ENCODE assay signal across 34 cellular contexts in the genomic region with DNA sequence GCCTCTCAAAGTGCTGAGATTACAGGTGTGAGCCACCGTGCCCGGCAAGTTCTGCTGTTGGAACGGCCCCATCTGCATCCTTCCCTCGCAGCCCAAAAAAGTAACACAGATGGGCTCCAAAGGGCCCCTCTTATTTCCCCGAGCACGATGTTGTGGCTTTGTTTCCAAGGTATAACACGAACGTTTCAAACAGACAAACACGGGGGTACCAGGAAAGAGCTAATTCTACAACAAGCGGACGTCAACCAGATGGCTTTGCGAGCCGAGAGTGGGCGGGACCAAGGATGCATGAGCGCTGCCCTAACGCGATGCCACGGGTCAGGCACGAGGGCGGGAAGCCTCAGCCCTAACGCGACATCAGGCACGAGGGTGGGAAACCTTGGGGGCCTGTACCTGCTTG. TPM values are rescaled to one million over a fixed set of nuclear protein-coding genes. Genes with fewer than 3 reads are reported as not detected.
"Had no signal": no experiment of that assay in that cellular context is flagged by ENCODE, and none has a peak within 500 bp of the region (broad histone marks: within the 10 kb centered on the region; RNA-seq: fewer than 3 reads in every experiment).

No MANE protein-coding gene starts in this region.

- H3K9me3 ChIP-seq: gastroesophageal sphincter, heart left ventricle, left lung, mucosa of descending colon, prostate gland, sigmoid colon, thoracic aorta, tibial nerve, upper lobe of left lung, uterus had no signal

- H3K9me3 Mint-ChIP-seq: effector memory CD8-positive, alpha-beta T cell; mesothelial cell of epicardium; naive B cell; natural killer cell treated with Interleukin-12 subunit alpha and Interleukin-12 subunit beta and Interleukin-15 and Interleukin-18, amount 100 ng/mL, for 72 hours; neural crest cell; stimulated activated memory B cell treated with anti-CD40 and anti-IgM and Interleukin-4, amounts not matched to agents 10 μg/mL and 1 μg/mL and 100 μg/mL, for 72 hours; stimulated activated naive CD8-positive, alpha-beta T cell treated with anti-CD3 and anti-CD28 coated beads, Interleukin-15, Interleukin-2, amounts not matched to agents 100 ng/mL and 50 ng/mL, for 24 hours had no signal

- DNase-seq: cortex of kidney; effector memory CD8-positive, alpha-beta T cell; foreskin keratinocyte; heart left ventricle; left cardiac atrium; left lung; mesenchymal stem cell; mucosa of descending colon; naive B cell; right cardiac atrium; sigmoid colon; stimulated activated CD4-positive, alpha-beta T cell treated with anti-CD3 and anti-CD28 coated beads, Interleukin-2, amount 100 ng/mL, for 24 hours; stimulated activated CD4-positive, alpha-beta T cell treated with anti-CD3 and anti-CD28 coated beads, Interleukin-4, amount 100 ng/mL, for 24 hours; upper lobe of left lung; uterus had no signal

- H3K4me3 ChIP-seq: gastroesophageal sphincter, heart left ventricle, hepatocyte, left lung, mucosa of descending colon, prostate gland, sigmoid colon, thoracic aorta, tibial nerve, upper lobe of left lung, uterus had no signal

- H3K4me3 Mint-ChIP-seq: effector memory CD8-positive, alpha-beta T cell; mesothelial cell of epicardium; naive B cell; natural killer cell treated with Interleukin-12 subunit alpha and Interleukin-12 subunit beta and Interleukin-15 and Interleukin-18, amount 100 ng/mL, for 72 hours; neural crest cell; stimulated activated memory B cell treated with anti-CD40 and anti-IgM and Interleukin-4, amounts not matched to agents 10 μg/mL and 1 μg/mL and 100 μg/mL, for 72 hours; stimulated activated naive CD8-positive, alpha-beta T cell treated with anti-CD3 and anti-CD28 coated beads, Interleukin-15, Interleukin-2, amounts not matched to agents 100 ng/mL and 50 ng/mL, for 24 hours had no signal

- H3K27me3 ChIP-seq: foreskin keratinocyte, gastroesophageal sphincter, heart left ventricle, hepatocyte, left lung, sigmoid colon, tibial nerve, upper lobe of left lung, uterus had no signal

- ATAC-seq: effector memory CD8-positive, alpha-beta T cell; esophagus mucosa; foreskin keratinocyte; gastroesophageal sphincter; heart left ventricle; left cardiac atrium; left lung; mucosa of descending colon; natural killer cell treated with Interleukin-12 subunit alpha and Interleukin-12 subunit beta and Interleukin-15 and Interleukin-18, amount 100 ng/mL, for 72 hours; right cardiac atrium; stimulated activated memory B cell treated with anti-CD40 and anti-IgM and Interleukin-4, amounts not matched to agents 10 μg/mL and 1 μg/mL and 100 μg/mL, for 72 hours had no signal

- H3K36me3 ChIP-seq: uterus had no signal

- H3K4me1 ChIP-seq: foreskin keratinocyte, gastroesophageal sphincter, heart left ventricle, left lung, parathyroid adenoma, prostate gland, sigmoid colon, tibial nerve, upper lobe of left lung, uterus had no signal

- H3K36me3 Mint-ChIP-seq: natural killer cell treated with Interleukin-12 subunit alpha and Interleukin-12 subunit beta and Interleukin-15 and Interleukin-18, amount 100 ng/mL, for 72 hours had no signal

- H3K27ac ChIP-seq: foreskin keratinocyte, gastroesophageal sphincter, heart left ventricle, hepatocyte, left lung, parathyroid adenoma, prostate gland, sigmoid colon, thoracic aorta, tibial nerve, upper lobe of left lung, uterus had no signal

- H3K27me3 Mint-ChIP-seq: effector memory CD8-positive, alpha-beta T cell; naive B cell; natural killer cell treated with Interleukin-12 subunit alpha and Interleukin-12 subunit beta and Interleukin-15 and Interleukin-18, amount 100 ng/mL, for 72 hours; stimulated activated memory B cell treated with anti-CD40 and anti-IgM and Interleukin-4, amounts not matched to agents 10 μg/mL and 1 μg/mL and 100 μg/mL, for 72 hours; stimulated activated naive CD8-positive, alpha-beta T cell treated with anti-CD3 and anti-CD28 coated beads, Interleukin-15, Interleukin-2, amounts not matched to agents 100 ng/mL and 50 ng/mL, for 24 hours had no signal

- H3K27ac Mint-ChIP-seq: effector memory CD8-positive, alpha-beta T cell; mesothelial cell of epicardium; natural killer cell treated with Interleukin-12 subunit alpha and Interleukin-12 subunit beta and Interleukin-15 and Interleukin-18, amount 100 ng/mL, for 72 hours; stimulated activated memory B cell treated with anti-CD40 and anti-IgM and Interleukin-4, amounts not matched to agents 10 μg/mL and 1 μg/mL and 100 μg/mL, for 72 hours; stimulated activated naive CD8-positive, alpha-beta T cell treated with anti-CD3 and anti-CD28 coated beads, Interleukin-15, Interleukin-2, amounts not matched to agents 100 ng/mL and 50 ng/mL, for 24 hours had no signal

- H3K4me1 Mint-ChIP-seq: mesothelial cell of epicardium; neural crest cell; stimulated activated memory B cell treated with anti-CD40 and anti-IgM and Interleukin-4, amounts not matched to agents 10 μg/mL and 1 μg/mL and 100 μg/mL, for 72 hours had no signal

RNA-seq across cellular contexts. Expression of gene PERCC1, which starts 40.6 kb away (rescaled TPM):
- total RNA-seq: dermis microvascular lymphatic vessel endothelial cell, esophagus mucosa, fibroblast of lung, foreskin keratinocyte, kidney epithelial cell, left cardiac atrium, lower leg skin, lung microvascular endothelial cell, mesothelial cell of epicardium, neural crest cell, osteoblast, sigmoid colon, skeletal muscle tissue, thoracic aorta, uterus had no signal
- polyA plus RNA-seq: fibroblast of lung, foreskin keratinocyte, hepatocyte had no signal
